Comparison of ENCODE assay signal across 36 cellular contexts in genomic region chr4:186551849-186552248, GRCh38. TPM values are rescaled to one million over a fixed set of nuclear protein-coding genes. Genes with fewer than 3 reads are reported as not detected.
"Had no signal": no experiment of that assay in that cellular context is flagged by ENCODE, and none has a peak within 500 bp of the region (broad histone marks: within the 10 kb centered on the region; RNA-seq: fewer than 3 reads in every experiment).

No MANE protein-coding gene starts in this region.

- ATAC-seq: activated naive CD4-positive, alpha-beta T cell treated with anti-CD3 and anti-CD28 coated beads, Interleukin-2, amount 50 U/mL, for 72 hours; activated naive CD8-positive, alpha-beta T cell treated with anti-CD3 and anti-CD28 coated beads, Interleukin-2, amount 50 U/mL, for 24 hours; activated T-cell treated with anti-CD3 and anti-CD28 coated beads, Interleukin-2, amount 50 U/mL, for 4 hours; activated T-cell treated with anti-CD3 and anti-CD28 coated beads, Interleukin-2, amount 50 U/mL, for 72 hours; activated T-helper 17 cell treated with anti-CD3 and anti-CD28 coated beads, Interleukin-2, amount 50 U/mL, for 72 hours; body of pancreas had no signal

- H3K4me1 ChIP-seq: adrenal gland, ascending aorta, breast epithelium had no signal

- H3K9me3 ChIP-seq: adrenal gland, ascending aorta, body of pancreas, breast epithelium had no signal

- H3K27me3 ChIP-seq: ascending aorta, body of pancreas had no signal

- H3K27ac ChIP-seq: adrenal gland, ascending aorta, body of pancreas, brain microvascular endothelial cell, breast epithelium, cardiac muscle cell had no signal

- H3K4me3 ChIP-seq: adrenal gland, ascending aorta, body of pancreas, breast epithelium, cardiac muscle cell had no signal

- H3K36me3 ChIP-seq: adrenal gland, ascending aorta, brain microvascular endothelial cell, breast epithelium, cardiac muscle cell had no signal

- DNase-seq: activated effector memory CD4-positive, alpha-beta T cell treated with anti-CD3 and anti-CD28 coated beads, Interleukin-2, amount 50 U/mL, for 16 hours; activated effector memory CD4-positive, alpha-beta T cell treated with Interleukin-2 at 50 U/mL for 16 hours; activated gamma-delta T cell; activated gamma-delta T cell treated with Interleukin-2 at 50 U/mL for 16 hours; activated naive CD4-positive, alpha-beta T cell; activated naive CD4-positive, alpha-beta T cell treated with anti-CD3 and anti-CD28 coated beads for 36 hours; activated naive CD4-positive, alpha-beta T cell treated with anti-CD3 and anti-CD28 coated beads, Interleukin-2, amount 10 ng/mL, durations not matched to agents 7 days and 5 days; activated naive CD4-positive, alpha-beta T cell treated with anti-CD3 and anti-CD28 coated beads, Interleukin-2, amount 50 U/mL, for 16 hours; activated naive CD4-positive, alpha-beta T cell treated with Interleukin-2 at 50 U/mL for 16 hours; activated naive CD8-positive, alpha-beta T cell treated with anti-CD3 and anti-CD28 coated beads for 36 hours; activated naive CD8-positive, alpha-beta T cell treated with anti-CD3 and anti-CD28 coated beads, Interleukin-2, amount 10 ng/mL, durations not matched to agents 7 days and 5 days; activated naive CD8-positive, alpha-beta T cell treated with anti-CD3 and anti-CD28 coated beads, Interleukin-2, amount 50 U/mL, for 24 hours; activated T-cell treated with anti-CD3 and anti-CD28 coated beads for 4 hours; activated T-cell treated with anti-CD3 and anti-CD28 coated beads, Interleukin-2, amount 50 U/mL, for 1 hour; activated T-cell treated with anti-CD3 and anti-CD28 coated beads, Interleukin-2, amount 50 U/mL, for 24 hours; activated T-cell treated with anti-CD3 and anti-CD28 coated beads, Interleukin-2, amount 50 U/mL, for 4 hours; activated T-cell treated with anti-CD3 and anti-CD28 coated beads, Interleukin-2, amount 50 U/mL, for 48 hours; activated T-cell treated with anti-CD3 and anti-CD28 coated beads, Interleukin-2, amount 50 U/mL, for 72 hours; adrenal gland; amygdala; anterior cingulate cortex; aorta; body of pancreas; brain microvascular endothelial cell; caudate nucleus; central memory CD4-positive, alpha-beta T cell; cerebellar nuclear complex had no signal

RNA-seq across cellular contexts. Expression of gene MTNR1A, which starts 3.5 kb away (rescaled TPM):
- total RNA-seq: activated naive CD4-positive, alpha-beta T cell treated with anti-CD3 and anti-CD28 coated beads for 36 hours; activated naive CD4-positive, alpha-beta T cell treated with anti-CD3 and anti-CD28 coated beads, Interleukin-2, amount 50 U/mL, for 72 hours; activated naive CD8-positive, alpha-beta T cell treated with anti-CD3 and anti-CD28 coated beads for 36 hours; activated naive CD8-positive, alpha-beta T cell treated with anti-CD3 and anti-CD28 coated beads, Interleukin-2, amount 10 ng/mL, durations not matched to agents 7 days and 5 days; activated T-cell treated with anti-CD3 and anti-CD28 coated beads, Interleukin-2, amount 50 U/mL, for 4 hours; activated T-cell treated with anti-CD3 and anti-CD28 coated beads, Interleukin-2, amount 50 U/mL, for 72 hours; activated T-helper 1 cell treated with anti-CD3 and anti-CD28 coated beads, Interleukin-12 subunit alpha, Interleukin-12 subunit beta, Interleukin-2, Interleukin-4 antibody, amounts not matched to agents 30 ng/mL and 10 ng/mL and 1 ng/mL, durations not matched to agents 14 hours and 24 hours and 36 hours; activated T-helper 17 cell treated with anti-CD3 and anti-CD28 coated beads, Interleukin-2, amount 50 U/mL, for 72 hours; activated T-helper 2 cell treated with anti-CD3 and anti-CD28 coated beads, Interferon-gamma antibody, Interleukin-2, Interleukin-4, amounts not matched to agents 10 μg/mL and 5 μg/mL and 100 μg/mL, durations not matched to agents 14 hours and 24 hours and 36 hours; adrenal gland; aorta; ascending aorta; breast epithelium; cardiac septum; chondrocyte had no signal
- polyA plus RNA-seq: adrenal gland, aorta had no signal
